ENCODE assay signal across 8 cellular contexts in genomic region chr1:42922687-42923366, GRCh38. TPM values are rescaled to one million over a fixed set of nuclear protein-coding genes. Genes with fewer than 3 reads are reported as not detected.
DNase-seq lines count a peak whose midpoint lies in the region; ATAC-seq, FAIRE-seq and TF ChIP-seq lines count a peak whose summit lies in the region.

No MANE protein-coding gene starts in this region.

- peak overlapping the region; percentile 79 to 97 (median 90) for H3K4me3 Mint-ChIP-seq in naive B cell

- H3K4me1 ChIP-seq in upper lobe of right lung: peaks cover 13% of the 10 kb centered on the region

- peaks cover 24 to 41% (median 38%) of the 10 kb centered on the region in 3 donors for H3K4me1 Mint-ChIP-seq in naive B cell

- no peaks in the 10 kb centered on the region for H3K36me3 ChIP-seq in upper lobe of right lung

- ATAC-seq in HG03280 (IDR thresholded peaks at IDR 0.05; ENCODE audit: unreplicated experiment) (peak; percentile 44), esophagus mucosa (peak; percentile 38), naive B cell (ENCODE audit: low read depth in 2 of 2) (peak; percentile 25 to 35), upper lobe of right lung (peak; percentile 71), HG02642 (IDR thresholded peaks at IDR 0.05; ENCODE audit: poor library complexity, unreplicated experiment) (no peak)

- peak; percentile 69 for TF ChIP-seq CTCF in upper lobe of right lung (IDR thresholded peaks at IDR 0.05)

- H3K27ac ChIP-seq in upper lobe of right lung: no peak overlapping the region

- H3K9me3 ChIP-seq in upper lobe of right lung: no peaks in the 10 kb centered on the region

- H3K4me3 ChIP-seq in upper lobe of right lung: no peak overlapping the region

- intact Hi-C loops in upper lobe of right lung (cut with DNase I): loop anchor here (5.0 kb wide), 1 partner anchor 144 kb away; no protein-coding TSS in a partner anchor

- DNase-seq in NCI-H524 (lab: John Stamatoyannopoulos, UW): peak; percentile 79 to 89
- DNase-seq in activated CD4-positive, alpha-beta T cell treated with anti-CD3 and anti-CD28 coated beads, Interleukin-2, amount 50 U/mL, for 1 hour: peak; percentile 42
- peak; percentile 65 for DNase-seq in naive B cell
- DNase-seq in upper lobe of right lung: no peak

- no peaks in the 10 kb centered on the region for H3K27me3 Mint-ChIP-seq in naive B cell

- H3K27me3 ChIP-seq in upper lobe of right lung: no peaks in the 10 kb centered on the region

- H3K36me3 Mint-ChIP-seq in naive B cell: peaks cover 3 to 8% of the 10 kb centered on the region in 2 donors

- no peaks in the 10 kb centered on the region for H3K9me3 Mint-ChIP-seq in naive B cell

- FAIRE-seq in G401.6 (lab: Jason Lieb, UNC): peak; percentile 94

- H3K27ac Mint-ChIP-seq in naive B cell: peak overlapping the region; percentile 94 to 99 (median 98)

RNA-seq across cellular contexts. Expression of gene SLC2A1, which starts 35.8 kb away (rescaled TPM):
- total RNA-seq in esophagus mucosa (243 TPM), upper lobe of right lung (12.9 TPM)
- polyA plus RNA-seq in naive B cell (ENCODE audit: low read depth in 6 of 6): 100 to 1,000 TPM in 1 of 6 donors, 10 to 100 TPM in 5; 58.4 to 125 (median 89.7) TPM

Comparison
In these comparisons a context has a peak if more than half of its experiments do, and no peak if none do; other contexts are left out.
1. RNA of gene SLC2A1, which starts 35.8 kb away (total RNA-seq): 243 TPM in esophagus mucosa (single experiment); 12.9 TPM in upper lobe of right lung (single experiment); every median in the first group is over 10 times any median in the second.